ENCODE assay signal across 1 cellular context in the genomic region with DNA sequence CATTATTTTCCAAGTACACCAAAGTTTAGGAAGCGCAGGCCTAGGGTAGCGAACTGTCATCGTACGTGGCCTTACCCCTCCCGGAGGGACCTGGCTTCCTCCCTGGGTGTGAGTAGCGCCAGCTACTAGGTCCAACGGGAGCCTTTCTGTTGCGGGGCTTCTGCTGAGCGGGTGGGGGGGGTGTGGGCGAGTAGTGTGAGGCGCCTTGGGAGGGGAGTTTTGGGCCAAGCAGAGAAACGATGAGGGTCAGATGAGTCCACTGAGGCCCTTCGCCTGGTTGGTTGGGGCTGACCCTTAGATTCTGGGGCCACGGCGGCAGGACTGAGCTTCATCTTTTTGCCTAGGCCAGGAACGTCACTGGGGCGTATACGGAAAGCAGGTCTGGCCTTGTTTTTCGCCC.
TF ChIP-seq lines count a peak whose summit lies in the region.

No MANE protein-coding gene starts in this region.

TF ChIP-seq in GM12878, 131 proteins besides CTCF, POLR2A, EP300 and RAD21 (continued from another document):
- TF ChIP-seq, protein P1, sequence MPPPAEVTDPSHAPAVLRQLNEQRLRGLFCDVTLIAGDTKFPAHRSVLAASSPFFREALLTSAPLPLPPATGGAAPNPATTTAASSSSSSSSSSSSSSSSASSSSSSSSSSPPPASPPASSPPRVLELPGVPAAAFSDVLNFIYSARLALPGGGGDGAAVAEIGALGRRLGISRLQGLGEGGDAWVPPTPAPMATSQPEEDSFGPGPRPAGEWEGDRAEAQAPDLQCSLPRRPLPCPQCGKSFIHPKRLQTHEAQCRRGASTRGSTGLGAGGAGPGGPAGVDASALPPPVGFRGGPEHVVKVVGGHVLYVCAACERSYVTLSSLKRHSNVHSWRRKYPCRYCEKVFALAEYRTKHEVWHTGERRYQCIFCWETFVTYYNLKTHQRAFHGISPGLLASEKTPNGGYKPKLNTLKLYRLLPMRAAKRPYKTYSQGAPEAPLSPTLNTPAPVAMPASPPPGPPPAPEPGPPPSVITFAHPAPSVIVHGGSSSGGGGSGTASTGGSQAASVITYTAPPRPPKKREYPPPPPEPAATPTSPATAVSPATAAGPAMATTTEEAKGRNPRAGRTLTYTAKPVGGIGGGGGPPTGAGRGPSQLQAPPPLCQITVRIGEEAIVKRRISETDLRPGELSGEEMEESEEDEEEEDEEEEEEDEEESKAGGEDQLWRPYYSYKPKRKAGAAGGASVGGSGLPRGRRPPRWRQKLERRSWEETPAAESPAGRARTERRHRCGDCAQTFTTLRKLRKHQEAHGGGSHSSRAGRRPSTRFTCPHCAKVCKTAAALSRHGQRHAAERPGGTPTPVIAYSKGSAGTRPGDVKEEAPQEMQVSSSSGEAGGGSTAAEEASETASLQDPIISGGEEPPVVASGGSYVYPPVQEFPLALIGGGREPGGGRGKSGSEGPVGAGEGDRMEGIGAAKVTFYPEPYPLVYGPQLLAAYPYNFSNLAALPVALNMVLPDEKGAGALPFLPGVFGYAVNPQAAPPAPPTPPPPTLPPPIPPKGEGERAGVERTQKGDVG (CRISPR knock-in tag; IDR thresholded peaks at IDR 0.05), result no peak
- TF ChIP-seq FOXK2 (IDR thresholded peaks at IDR 0.05), result no peak
- no peak for TF ChIP-seq NR2F1 (conservative IDR thresholded peaks at IDR 0.05)
- TF ChIP-seq, protein P2, sequence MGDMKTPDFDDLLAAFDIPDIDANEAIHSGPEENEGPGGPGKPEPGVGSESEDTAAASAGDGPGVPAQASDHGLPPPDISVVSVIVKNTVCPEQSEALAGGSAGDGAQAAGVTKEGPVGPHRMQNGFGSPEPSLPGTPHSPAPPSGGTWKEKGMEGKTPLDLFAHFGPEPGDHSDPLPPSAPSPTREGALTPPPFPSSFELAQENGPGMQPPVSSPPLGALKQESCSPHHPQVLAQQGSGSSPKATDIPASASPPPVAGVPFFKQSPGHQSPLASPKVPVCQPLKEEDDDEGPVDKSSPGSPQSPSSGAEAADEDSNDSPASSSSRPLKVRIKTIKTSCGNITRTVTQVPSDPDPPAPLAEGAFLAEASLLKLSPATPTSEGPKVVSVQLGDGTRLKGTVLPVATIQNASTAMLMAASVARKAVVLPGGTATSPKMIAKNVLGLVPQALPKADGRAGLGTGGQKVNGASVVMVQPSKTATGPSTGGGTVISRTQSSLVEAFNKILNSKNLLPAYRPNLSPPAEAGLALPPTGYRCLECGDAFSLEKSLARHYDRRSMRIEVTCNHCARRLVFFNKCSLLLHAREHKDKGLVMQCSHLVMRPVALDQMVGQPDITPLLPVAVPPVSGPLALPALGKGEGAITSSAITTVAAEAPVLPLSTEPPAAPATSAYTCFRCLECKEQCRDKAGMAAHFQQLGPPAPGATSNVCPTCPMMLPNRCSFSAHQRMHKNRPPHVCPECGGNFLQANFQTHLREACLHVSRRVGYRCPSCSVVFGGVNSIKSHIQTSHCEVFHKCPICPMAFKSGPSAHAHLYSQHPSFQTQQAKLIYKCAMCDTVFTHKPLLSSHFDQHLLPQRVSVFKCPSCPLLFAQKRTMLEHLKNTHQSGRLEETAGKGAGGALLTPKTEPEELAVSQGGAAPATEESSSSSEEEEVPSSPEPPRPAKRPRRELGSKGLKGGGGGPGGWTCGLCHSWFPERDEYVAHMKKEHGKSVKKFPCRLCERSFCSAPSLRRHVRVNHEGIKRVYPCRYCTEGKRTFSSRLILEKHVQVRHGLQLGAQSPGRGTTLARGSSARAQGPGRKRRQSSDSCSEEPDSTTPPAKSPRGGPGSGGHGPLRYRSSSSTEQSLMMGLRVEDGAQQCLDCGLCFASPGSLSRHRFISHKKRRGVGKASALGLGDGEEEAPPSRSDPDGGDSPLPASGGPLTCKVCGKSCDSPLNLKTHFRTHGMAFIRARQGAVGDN (IDR thresholded peaks at IDR 0.05), result no peak
- no peak for TF ChIP-seq ETV6 (conservative IDR thresholded peaks at IDR 0.05 in 1 of 2, IDR thresholded peaks at IDR 0.05 in 1 of 2; ENCODE audit: borderline replicate concordance in 1 of 2, low read depth in 1 of 2)
- TF ChIP-seq, protein P3, sequence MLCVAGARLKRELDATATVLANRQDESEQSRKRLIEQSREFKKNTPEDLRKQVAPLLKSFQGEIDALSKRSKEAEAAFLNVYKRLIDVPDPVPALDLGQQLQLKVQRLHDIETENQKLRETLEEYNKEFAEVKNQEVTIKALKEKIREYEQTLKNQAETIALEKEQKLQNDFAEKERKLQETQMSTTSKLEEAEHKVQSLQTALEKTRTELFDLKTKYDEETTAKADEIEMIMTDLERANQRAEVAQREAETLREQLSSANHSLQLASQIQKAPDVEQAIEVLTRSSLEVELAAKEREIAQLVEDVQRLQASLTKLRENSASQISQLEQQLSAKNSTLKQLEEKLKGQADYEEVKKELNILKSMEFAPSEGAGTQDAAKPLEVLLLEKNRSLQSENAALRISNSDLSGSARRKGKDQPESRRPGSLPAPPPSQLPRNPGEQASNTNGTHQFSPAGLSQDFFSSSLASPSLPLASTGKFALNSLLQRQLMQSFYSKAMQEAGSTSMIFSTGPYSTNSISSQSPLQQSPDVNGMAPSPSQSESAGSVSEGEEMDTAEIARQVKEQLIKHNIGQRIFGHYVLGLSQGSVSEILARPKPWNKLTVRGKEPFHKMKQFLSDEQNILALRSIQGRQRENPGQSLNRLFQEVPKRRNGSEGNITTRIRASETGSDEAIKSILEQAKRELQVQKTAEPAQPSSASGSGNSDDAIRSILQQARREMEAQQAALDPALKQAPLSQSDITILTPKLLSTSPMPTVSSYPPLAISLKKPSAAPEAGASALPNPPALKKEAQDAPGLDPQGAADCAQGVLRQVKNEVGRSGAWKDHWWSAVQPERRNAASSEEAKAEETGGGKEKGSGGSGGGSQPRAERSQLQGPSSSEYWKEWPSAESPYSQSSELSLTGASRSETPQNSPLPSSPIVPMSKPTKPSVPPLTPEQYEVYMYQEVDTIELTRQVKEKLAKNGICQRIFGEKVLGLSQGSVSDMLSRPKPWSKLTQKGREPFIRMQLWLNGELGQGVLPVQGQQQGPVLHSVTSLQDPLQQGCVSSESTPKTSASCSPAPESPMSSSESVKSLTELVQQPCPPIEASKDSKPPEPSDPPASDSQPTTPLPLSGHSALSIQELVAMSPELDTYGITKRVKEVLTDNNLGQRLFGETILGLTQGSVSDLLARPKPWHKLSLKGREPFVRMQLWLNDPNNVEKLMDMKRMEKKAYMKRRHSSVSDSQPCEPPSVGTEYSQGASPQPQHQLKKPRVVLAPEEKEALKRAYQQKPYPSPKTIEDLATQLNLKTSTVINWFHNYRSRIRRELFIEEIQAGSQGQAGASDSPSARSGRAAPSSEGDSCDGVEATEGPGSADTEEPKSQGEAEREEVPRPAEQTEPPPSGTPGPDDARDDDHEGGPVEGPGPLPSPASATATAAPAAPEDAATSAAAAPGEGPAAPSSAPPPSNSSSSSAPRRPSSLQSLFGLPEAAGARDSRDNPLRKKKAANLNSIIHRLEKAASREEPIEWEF (IDR thresholded peaks at IDR 0.05; ENCODE audit: insufficient replicate concordance, low read depth, low read length), result no peak
- TF ChIP-seq, protein P4, sequence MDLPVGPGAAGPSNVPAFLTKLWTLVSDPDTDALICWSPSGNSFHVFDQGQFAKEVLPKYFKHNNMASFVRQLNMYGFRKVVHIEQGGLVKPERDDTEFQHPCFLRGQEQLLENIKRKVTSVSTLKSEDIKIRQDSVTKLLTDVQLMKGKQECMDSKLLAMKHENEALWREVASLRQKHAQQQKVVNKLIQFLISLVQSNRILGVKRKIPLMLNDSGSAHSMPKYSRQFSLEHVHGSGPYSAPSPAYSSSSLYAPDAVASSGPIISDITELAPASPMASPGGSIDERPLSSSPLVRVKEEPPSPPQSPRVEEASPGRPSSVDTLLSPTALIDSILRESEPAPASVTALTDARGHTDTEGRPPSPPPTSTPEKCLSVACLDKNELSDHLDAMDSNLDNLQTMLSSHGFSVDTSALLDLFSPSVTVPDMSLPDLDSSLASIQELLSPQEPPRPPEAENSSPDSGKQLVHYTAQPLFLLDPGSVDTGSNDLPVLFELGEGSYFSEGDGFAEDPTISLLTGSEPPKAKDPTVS (IDR thresholded peaks at IDR 0.05; ENCODE audit: low read depth, low read length), result no peak
- no peak for TF ChIP-seq SRF (IDR thresholded peaks at IDR 0.05; ENCODE audit: low read depth in 2 of 2, low read length in 2 of 2)
